In the genomic region with DNA sequence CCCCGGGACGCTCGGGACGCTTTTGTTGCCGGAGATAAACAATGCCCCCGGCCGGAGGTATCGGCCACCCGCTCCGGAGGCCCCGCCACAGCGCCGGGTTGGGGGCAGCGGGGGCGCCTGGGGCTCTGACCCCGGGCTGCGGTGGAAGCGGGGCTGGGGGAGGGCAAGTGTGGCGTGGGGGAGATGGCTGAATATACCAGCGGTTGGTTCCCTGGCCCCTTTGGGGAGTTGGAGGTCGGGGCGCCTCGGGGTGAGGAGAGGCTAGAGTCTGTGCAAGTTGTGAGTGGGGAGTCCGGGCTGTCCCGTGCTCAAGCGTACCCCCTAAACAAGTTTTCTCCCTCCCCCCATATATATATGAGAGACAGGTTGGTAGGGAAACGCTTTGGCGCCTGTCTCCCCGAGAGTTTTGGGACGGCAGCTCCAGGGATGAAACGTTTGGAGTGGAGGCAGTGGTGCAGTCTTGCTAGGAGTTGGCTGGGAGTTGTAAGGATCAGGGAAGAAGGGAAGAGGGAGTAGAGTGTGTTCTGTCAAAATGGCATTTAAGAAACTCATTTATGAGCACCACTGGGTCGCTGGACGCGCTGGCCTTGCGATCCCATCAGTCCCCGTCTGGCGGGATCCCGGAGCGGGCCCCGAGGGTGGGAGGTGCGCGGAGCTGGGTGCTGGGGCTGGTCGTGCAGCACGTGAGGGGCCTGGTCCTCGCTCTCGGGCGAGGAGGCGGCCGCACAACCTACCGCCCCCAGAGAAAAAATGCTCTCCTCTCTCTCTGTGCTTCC, we compare ENCODE assay signal across 1 cellular context.
TF ChIP-seq lines count a peak whose summit lies in the region.

No MANE protein-coding gene starts in this region.

TF ChIP-seq in K562, 482 proteins besides CTCF, POLR2A, EP300 and RAD21 (continued from another document and continues in another):
- TF ChIP-seq, protein P1, sequence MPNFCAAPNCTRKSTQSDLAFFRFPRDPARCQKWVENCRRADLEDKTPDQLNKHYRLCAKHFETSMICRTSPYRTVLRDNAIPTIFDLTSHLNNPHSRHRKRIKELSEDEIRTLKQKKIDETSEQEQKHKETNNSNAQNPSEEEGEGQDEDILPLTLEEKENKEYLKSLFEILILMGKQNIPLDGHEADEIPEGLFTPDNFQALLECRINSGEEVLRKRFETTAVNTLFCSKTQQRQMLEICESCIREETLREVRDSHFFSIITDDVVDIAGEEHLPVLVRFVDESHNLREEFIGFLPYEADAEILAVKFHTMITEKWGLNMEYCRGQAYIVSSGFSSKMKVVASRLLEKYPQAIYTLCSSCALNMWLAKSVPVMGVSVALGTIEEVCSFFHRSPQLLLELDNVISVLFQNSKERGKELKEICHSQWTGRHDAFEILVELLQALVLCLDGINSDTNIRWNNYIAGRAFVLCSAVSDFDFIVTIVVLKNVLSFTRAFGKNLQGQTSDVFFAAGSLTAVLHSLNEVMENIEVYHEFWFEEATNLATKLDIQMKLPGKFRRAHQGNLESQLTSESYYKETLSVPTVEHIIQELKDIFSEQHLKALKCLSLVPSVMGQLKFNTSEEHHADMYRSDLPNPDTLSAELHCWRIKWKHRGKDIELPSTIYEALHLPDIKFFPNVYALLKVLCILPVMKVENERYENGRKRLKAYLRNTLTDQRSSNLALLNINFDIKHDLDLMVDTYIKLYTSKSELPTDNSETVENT (CRISPR knock-in tag; IDR thresholded peaks at IDR 0.05), result peak; percentile 40; the same call in 1 of the 2 replicates
- peak; percentile 72 for TF ChIP-seq CXXC5 (CRISPR knock-in tag; IDR thresholded peaks at IDR 0.05)
- 0 out of 2 replicates have a peak, but pooled peaks have one; percentile 12 for TF ChIP-seq SMARCE1 (IDR thresholded peaks at IDR 0.05)
- no peak for TF ChIP-seq HBP1 (CRISPR knock-in tag; IDR thresholded peaks at IDR 0.05)
- TF ChIP-seq CREM (IDR thresholded peaks at IDR 0.05; ENCODE audit: low read depth), result 0 out of 2 replicates have a peak, but pooled peaks have one; percentile 33
- no peak for TF ChIP-seq FOXK1 (CRISPR knock-in tag; IDR thresholded peaks at IDR 0.05; ENCODE audit: borderline replicate concordance)
- TF ChIP-seq FOXA3 (CRISPR knock-in tag; conservative IDR thresholded peaks at IDR 0.05 in 1 of 2, IDR thresholded peaks at IDR 0.05 in 1 of 2), result peak in 1 of 2 experiments; percentile 52; a peak in 1 of 4 replicates
- 0 out of 2 replicates have a peak, but pooled peaks have one; percentile 46 for TF ChIP-seq ETS1 (conservative IDR thresholded peaks at IDR 0.05; ENCODE audit: control insufficient read depth, low read depth, low read length)
- no peak for TF ChIP-seq BRD4 (IDR thresholded peaks at IDR 0.05)
- no peak for TF ChIP-seq ZNF354B (CRISPR knock-in tag; IDR thresholded peaks at IDR 0.05)
- TF ChIP-seq, protein P2, sequence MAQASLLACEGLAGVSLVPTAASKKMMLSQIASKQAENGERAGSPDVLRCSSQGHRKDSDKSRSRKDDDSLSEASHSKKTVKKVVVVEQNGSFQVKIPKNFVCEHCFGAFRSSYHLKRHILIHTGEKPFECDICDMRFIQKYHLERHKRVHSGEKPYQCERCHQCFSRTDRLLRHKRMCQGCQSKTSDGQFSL (CRISPR knock-in tag; IDR thresholded peaks at IDR 0.05), result 0 out of 2 replicates have a peak, but pooled peaks have one; percentile 31
- TF ChIP-seq, protein P2 (tag; IDR thresholded peaks at IDR 0.05), result no peak
- TF ChIP-seq RBM39 (optimal IDR thresholded peaks at IDR 0.05; ENCODE audit: low read depth, low read length), result no peak
- TF ChIP-seq PCBP1 (IDR thresholded peaks at IDR 0.05; ENCODE audit: low read depth, low read length, poor library complexity, severe bottlenecking), result no peak
- no peak for TF ChIP-seq GABPA (tag; conservative IDR thresholded peaks at IDR 0.05; ENCODE audit: low read depth)
- peak; percentile 42; the same call in 1 of the 2 replicates for TF ChIP-seq CREB1 (IDR thresholded peaks at IDR 0.05)
- TF ChIP-seq CREB1 (CRISPR knock-in tag; IDR thresholded peaks at IDR 0.05), result no peak
- no peak for TF ChIP-seq ZNF778 (CRISPR knock-in tag; IDR thresholded peaks at IDR 0.05)
- TF ChIP-seq PHF8 (IDR thresholded peaks at IDR 0.05; ENCODE audit: borderline replicate concordance, low read length), result peak; percentile 6; the same call in 1 of the 2 replicates
- peak; percentile 14; the same call in 1 of the 2 replicates for TF ChIP-seq LEF1 (IDR thresholded peaks at IDR 0.05)
- peak; percentile 86 for TF ChIP-seq CCNT2 (IDR thresholded peaks at IDR 0.05; ENCODE audit: borderline replicate concordance, extremely low read depth, insufficient read length, low read depth, low read length)
- no peak for TF ChIP-seq STAT5B (CRISPR knock-in tag; IDR thresholded peaks at IDR 0.05)
- TF ChIP-seq XRCC5 (IDR thresholded peaks at IDR 0.05; ENCODE audit: low read depth, low read length), result no peak
- TF ChIP-seq DEAF1 (CRISPR knock-in tag; IDR thresholded peaks at IDR 0.05), result no peak
- peak; percentile 41 for TF ChIP-seq SP1 (CRISPR knock-in tag; IDR thresholded peaks at IDR 0.05)
- TF ChIP-seq SREBF1 (IDR thresholded peaks at IDR 0.05; ENCODE audit: borderline replicate concordance, low read depth, low read length), result no peak
- TF ChIP-seq TSHZ1 (CRISPR knock-in tag; IDR thresholded peaks at IDR 0.05), result no peak
- TF ChIP-seq KAT7 (CRISPR knock-in tag; IDR thresholded peaks at IDR 0.05; ENCODE audit: borderline replicate concordance), result no peak
- TF ChIP-seq ZMIZ1 (IDR thresholded peaks at IDR 0.05; ENCODE audit: low read depth in 2 of 2, low read length in 2 of 2), result no peak
- TF ChIP-seq, protein P3, sequence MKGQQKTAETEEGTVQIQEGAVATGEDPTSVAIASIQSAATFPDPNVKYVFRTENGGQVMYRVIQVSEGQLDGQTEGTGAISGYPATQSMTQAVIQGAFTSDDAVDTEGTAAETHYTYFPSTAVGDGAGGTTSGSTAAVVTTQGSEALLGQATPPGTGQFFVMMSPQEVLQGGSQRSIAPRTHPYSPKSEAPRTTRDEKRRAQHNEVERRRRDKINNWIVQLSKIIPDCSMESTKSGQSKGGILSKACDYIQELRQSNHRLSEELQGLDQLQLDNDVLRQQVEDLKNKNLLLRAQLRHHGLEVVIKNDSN (CRISPR knock-in tag; IDR thresholded peaks at IDR 0.05), result peak; percentile 87
- TF ChIP-seq GABPB2 (CRISPR knock-in tag; conservative IDR thresholded peaks at IDR 0.05), result no peak
- 0 out of 2 replicates have a peak, but pooled peaks have one; percentile 33 for TF ChIP-seq RB1 (IDR thresholded peaks at IDR 0.05; ENCODE audit: low read depth)
- 0 out of 2 replicates have a peak, but pooled peaks have one; percentile 14 for TF ChIP-seq ZNF24 (IDR thresholded peaks at IDR 0.05)
- TF ChIP-seq NFATC3 (IDR thresholded peaks at IDR 0.05), result peak; percentile 43; the same call in 1 of the 2 replicates
- TF ChIP-seq BCOR (IDR thresholded peaks at IDR 0.05), result 0 out of 2 replicates have a peak, but pooled peaks have one; percentile 22
- peak; percentile 75 for TF ChIP-seq TAF1 (IDR thresholded peaks at IDR 0.05; ENCODE audit: control insufficient read depth, extremely low read depth, insufficient read depth, low read length, severe bottlenecking)
- 0 out of 2 replicates have a peak, but pooled peaks have one; percentile 3 for TF ChIP-seq HCFC1 (IDR thresholded peaks at IDR 0.05; ENCODE audit: low read depth, low read length)
- TF ChIP-seq, protein P4, sequence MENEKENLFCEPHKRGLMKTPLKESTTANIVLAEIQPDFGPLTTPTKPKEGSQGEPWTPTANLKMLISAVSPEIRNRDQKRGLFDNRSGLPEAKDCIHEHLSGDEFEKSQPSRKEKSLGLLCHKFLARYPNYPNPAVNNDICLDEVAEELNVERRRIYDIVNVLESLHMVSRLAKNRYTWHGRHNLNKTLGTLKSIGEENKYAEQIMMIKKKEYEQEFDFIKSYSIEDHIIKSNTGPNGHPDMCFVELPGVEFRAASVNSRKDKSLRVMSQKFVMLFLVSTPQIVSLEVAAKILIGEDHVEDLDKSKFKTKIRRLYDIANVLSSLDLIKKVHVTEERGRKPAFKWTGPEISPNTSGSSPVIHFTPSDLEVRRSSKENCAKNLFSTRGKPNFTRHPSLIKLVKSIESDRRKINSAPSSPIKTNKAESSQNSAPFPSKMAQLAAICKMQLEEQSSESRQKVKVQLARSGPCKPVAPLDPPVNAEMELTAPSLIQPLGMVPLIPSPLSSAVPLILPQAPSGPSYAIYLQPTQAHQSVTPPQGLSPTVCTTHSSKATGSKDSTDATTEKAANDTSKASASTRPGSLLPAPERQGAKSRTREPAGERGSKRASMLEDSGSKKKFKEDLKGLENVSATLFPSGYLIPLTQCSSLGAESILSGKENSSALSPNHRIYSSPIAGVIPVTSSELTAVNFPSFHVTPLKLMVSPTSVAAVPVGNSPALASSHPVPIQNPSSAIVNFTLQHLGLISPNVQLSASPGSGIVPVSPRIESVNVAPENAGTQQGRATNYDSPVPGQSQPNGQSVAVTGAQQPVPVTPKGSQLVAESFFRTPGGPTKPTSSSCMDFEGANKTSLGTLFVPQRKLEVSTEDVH (IDR thresholded peaks at IDR 0.05; ENCODE audit: low read depth, partially characterized antibody), result no peak
